Comparison of ENCODE assay signal across 9 cellular contexts in the genomic region with DNA sequence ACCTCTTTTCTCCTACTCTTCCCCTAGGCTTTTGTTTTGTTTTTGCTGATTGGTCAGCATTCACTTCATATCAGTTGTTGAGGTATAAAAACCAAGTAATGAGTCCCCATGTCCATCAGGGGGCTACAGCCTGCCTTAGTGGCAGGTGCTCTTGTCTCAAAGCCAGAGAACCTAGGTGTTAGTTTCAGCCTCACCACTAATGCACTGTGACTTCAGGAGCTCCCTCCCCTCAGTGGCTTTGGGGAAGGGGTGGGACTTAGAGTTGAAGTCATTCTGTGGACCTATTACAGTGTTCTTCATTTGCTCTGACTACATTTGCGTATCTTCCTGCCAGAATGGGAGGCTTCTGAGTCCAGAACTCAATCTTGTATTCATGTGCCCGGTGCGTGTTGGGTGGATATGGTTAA. TPM values are rescaled to one million over a fixed set of nuclear protein-coding genes. Genes with fewer than 3 reads are reported as not detected.
DNase-seq lines count a peak whose midpoint lies in the region; ATAC-seq, FAIRE-seq and TF ChIP-seq lines count a peak whose summit lies in the region.
"Had no signal": no experiment of that assay in that cellular context is flagged by ENCODE, and none has a peak within 500 bp of the region (broad histone marks: within the 10 kb centered on the region; RNA-seq: fewer than 3 reads in every experiment).

No MANE protein-coding gene starts in this region.

- H3K27ac ChIP-seq in HepG2 (ENCODE audit: extremely low read length, insufficient read depth, low read length): no peak overlapping the region
- H3K27ac ChIP-seq in right lobe of liver: no peak overlapping the region

- TF ChIP-seq RAD21 in HepG2 (CRISPR knock-in tag; IDR thresholded peaks at IDR 0.05): no peak

- no peak for FAIRE-seq in HepG2 (lab: Jason Lieb, UNC)
- FAIRE-seq in frontal cortex (lab: Jason Lieb, UNC): no peak
- FAIRE-seq: G401.6 had no signal

- in situ Hi-C loops in HepG2 (cut with HindIII; ENCODE audit: extremely low pct_ligation_motif_present, low pct_unique_long_range_greater_than_20kb): no loop called here

- peaks cover 17% of the 10 kb centered on the region for H3K79me2 ChIP-seq in HepG2 (ENCODE audit: insufficient read depth, low read length)

- H3K36me3 ChIP-seq in HepG2 (replicated peaks in 1 of 2; ENCODE audit: control insufficient read depth in 1 of 2, insufficient read depth in 2 of 2, low read length in 2 of 2) (no peaks in the 10 kb centered on the region; a peak in 1 of 5 replicates), right lobe of liver (no peaks in the 10 kb centered on the region)

- POLR2A ChIA-PET in HepG2 (lab: Yijun Ruan, JAX): no interaction called here

- H3K9me3 ChIP-seq in HepG2 (ENCODE audit: low read length): no peaks in the 10 kb centered on the region
- peaks cover 0 to 2% (median 0%) of the 10 kb centered on the region in 4 donors for H3K9me3 ChIP-seq in right lobe of liver

- TF ChIP-seq EP300 in HepG2 (IDR thresholded peaks at IDR 0.05; ENCODE audit: low read depth in 2 of 2, low read length in 2 of 2) (no peak), HepG2 (CRISPR knock-in tag; IDR thresholded peaks at IDR 0.05; ENCODE audit: borderline replicate concordance) (no peak)

- TF ChIP-seq POLR2A in HepG2 (IDR thresholded peaks at IDR 0.05; ENCODE audit: insufficient read depth in 1 of 2, low read depth in 2 of 2, low read length in 2 of 2): no peak
- TF ChIP-seq POLR2A in right lobe of liver (IDR thresholded peaks at IDR 0.05): no peak

- H3K4me3 ChIP-seq in HepG2 (replicated peaks in 1 of 3; ENCODE audit: insufficient read depth in 1 of 3, low read depth in 2 of 3, low read length in 3 of 3) (no peak overlapping the region), right lobe of liver (no peak overlapping the region)

- peaks cover 18% of the 10 kb centered on the region for H3K4me1 ChIP-seq in HepG2 (ENCODE audit: insufficient read depth, low read length)
- peaks cover 0 to 31% (median 12%) of the 10 kb centered on the region in 4 donors for H3K4me1 ChIP-seq in right lobe of liver

- H3K27me3 ChIP-seq in HepG2 (ENCODE audit: control insufficient read depth in 1 of 2, insufficient read depth in 2 of 2, low read length in 2 of 2) (no peaks in the 10 kb centered on the region; a peak in 1 of 5 replicates), right lobe of liver (no peaks in the 10 kb centered on the region)

- no TSS peak for BruUV-seq in HepG2 (replicated peaks; lab: Mats Ljungman, UMichigan)

- CTCF ChIA-PET in HepG2 (lab: Yijun Ruan, JAX; ENCODE audit: low intra/inter-chr PET ratio, low total read pairs): no interaction called here

- H2AFZ ChIP-seq in HepG2 (ENCODE audit: low read length): no peak overlapping the region

- no peak overlapping the region for H3K4me2 ChIP-seq in HepG2 (ENCODE audit: low read depth, low read length)

- ATAC-seq in HepG2 (peak; percentile 82), right lobe of liver (no peak), HG02870 (IDR thresholded peaks at IDR 0.05; ENCODE audit: unreplicated experiment) (peak; percentile 100)

- intact Hi-C loops in HepG2 (cut with micrococcal nuclease; ENCODE audit: unreplicated experiment): no loop called here
- intact Hi-C loops in right lobe of liver (cut with DNase I): no loop called here

- peaks cover 10% of the 10 kb centered on the region for H4K20me1 ChIP-seq in HepG2 (ENCODE audit: insufficient read depth, low read length)

- TF ChIP-seq CTCF in HepG2 (CRISPR knock-in tag; IDR thresholded peaks at IDR 0.05) (no peak), right lobe of liver (IDR thresholded peaks at IDR 0.05) (no peak)

- DNase-seq in HepG2 (ENCODE audit: low spot score): peak; percentile 26
- no peak for DNase-seq in right lobe of liver
- peak; percentile 31 for DNase-seq in OCI-M1 (lab: John Stamatoyannopoulos, UW)
- peak; percentile 28 for DNase-seq in left kidney (ENCODE audit: low read depth, low spot score)
- DNase-seq in frontal cortex (ENCODE audit: low spot score in 2 of 2): no peak
- no peak for DNase-seq in kidney glomerular epithelial cell (lab: John Stamatoyannopoulos, UW)
- no peak for DNase-seq in superior temporal gyrus (ENCODE audit: extremely low spot score)

- H3K9ac ChIP-seq in HepG2 (ENCODE audit: insufficient read depth, low read depth, low read length): no peak overlapping the region

- WGBS in HepG2 (ENCODE audit: low lambda C conversion rate): 94% methylated on average over 3 of the region's 3 CpGs
- WGBS in right lobe of liver (ENCODE audit: insufficient coverage, low coverage, low lambda C conversion rate, missing lambda C conversion rate): 100% methylated on average over 3 of the region's 3 CpGs

TF ChIP-seq in HepG2, 621 proteins besides CTCF, POLR2A, EP300 and RAD21:
- TF ChIP-seq MED1 (CRISPR knock-in tag; IDR thresholded peaks at IDR 0.05) (no peak), ZBTB38 (CRISPR knock-in tag; IDR thresholded peaks at IDR 0.05) (no peak), SPEN (CRISPR knock-in tag; IDR thresholded peaks at IDR 0.05; ENCODE audit: low read depth) (no peak), ZNF660 (CRISPR knock-in tag; IDR thresholded peaks at IDR 0.05; ENCODE audit: borderline replicate concordance, low read depth) (no peak), ZNF180 (CRISPR knock-in tag; IDR thresholded peaks at IDR 0.05; ENCODE audit: borderline replicate concordance, low read depth) (no peak)

RNA-seq across cellular contexts. Expression of a gene that starts 41.6 kb away (rescaled TPM):
- total RNA-seq in HepG2 (2016; rRNA removed; fragmentation: Illumina TruSeq; extraction: Trizol) (7.8 and 12.0 TPM in 2 replicates), right lobe of liver (10 to 100 TPM; 10.8 to 18.6 (median 12.2) TPM), frontal cortex (59.5 TPM)
- 4.0 TPM in 2 replicates for total RNA-seq in HepG2 (2016; cell fraction: cytosol; rRNA removed; fragmentation: Illumina TruSeq; extraction: Trizol; ENCODE audit: low read depth)
- 8.6 and 9.6 TPM in 2 replicates for total RNA-seq in HepG2 (2016; cell fraction: insoluble cytoplasmic fraction; rRNA removed; fragmentation: Illumina TruSeq; extraction: Trizol)
- total RNA-seq in HepG2 (2016; cell fraction: membrane; rRNA removed; fragmentation: Illumina TruSeq; extraction: Trizol): 5.8 and 7.0 TPM in 2 replicates
- 17.6 and 20.8 TPM in 2 replicates for total RNA-seq in HepG2 (2016; cell fraction: nucleus; rRNA removed; fragmentation: Illumina TruSeq; extraction: Trizol)
- polyA plus RNA-seq in HepG2 (2011; rRNA removed): 11.8 and 14.3 TPM in 2 replicates
- polyA plus RNA-seq in HepG2 (2011; cell fraction: cytosol; rRNA removed): 3.7 and 4.7 TPM in 2 replicates
- polyA plus RNA-seq in HepG2 (2011; cell fraction: nucleus; rRNA removed): 51.2 and 54.4 TPM in 2 replicates
- 18.1 and 20.7 TPM in 2 replicates for polyA plus RNA-seq in HepG2 (2012)
- 0.92 and 1.2 TPM in 2 replicates for polyA plus RNA-seq in HepG2 (2016; cell fraction: cytosol; fragmentation: Illumina TruSeq; extraction: Trizol; ENCODE audit: low read depth)
- 6.2 and 7.4 TPM in 2 replicates for polyA plus RNA-seq in HepG2 (2016; cell fraction: insoluble cytoplasmic fraction; fragmentation: Illumina TruSeq; extraction: Trizol; ENCODE audit: low read depth)
- polyA plus RNA-seq in HepG2 (2016; cell fraction: membrane; fragmentation: Illumina TruSeq; extraction: Trizol; ENCODE audit: low read depth): 1.4 and 2.0 TPM in 2 replicates
- polyA plus RNA-seq in HepG2 (2016; cell fraction: nucleus; fragmentation: Illumina TruSeq; extraction: Trizol; ENCODE audit: insufficient read depth, low read depth): 20.7 and 24.9 TPM in 2 replicates
- 24.4 and 39.8 TPM in 2 replicates for polyA minus RNA-seq in HepG2 (2011; rRNA and poly(A)+ RNA removed; ENCODE audit: low replicate concordance)
- polyA minus RNA-seq in HepG2 (2011; cell fraction: cytosol; rRNA and poly(A)+ RNA removed): 11.5 and 11.7 TPM in 2 replicates
- polyA minus RNA-seq in HepG2 (2011; cell fraction: nucleus; rRNA and poly(A)+ RNA removed): 49.7 and 51.8 TPM in 2 replicates

Comparison
In these comparisons a context has a peak if more than half of its experiments do, and no peak if none do; other contexts are left out.
1. ATAC-seq: peak in HepG2 (single experiment) and HG02870 (single experiment); none in right lobe of liver (0 of 4).
2. DNase-seq: peak in HepG2 (single experiment), OCI-M1 (single experiment) and left kidney (single experiment); none in right lobe of liver (0 of 3), frontal cortex (0 of 2), kidney glomerular epithelial cell (single experiment) and superior temporal gyrus (single experiment).